10 cellular contexts compared by ENCODE assay signal in genomic region chr7:117230276-117231046, GRCh38.
DNase-seq lines count a peak whose midpoint lies in the region; ATAC-seq and TF ChIP-seq lines count a peak whose summit lies in the region.
"Had no signal": no experiment of that assay in that cellular context is flagged by ENCODE, and none has a peak within 500 bp of the region (broad histone marks: within the 10 kb centered on the region; RNA-seq: fewer than 3 reads in every experiment).

No MANE protein-coding gene starts in this region.

- no CpG with 5 or more reads among the region's 4 CpGs for WGBS in mesendoderm (ENCODE audit: extremely low coverage, insufficient coverage, low lambda C conversion rate)

- no peak overlapping the region for H3K4me2 ChIP-seq in mesendoderm (ENCODE audit: low read length)

- no peak overlapping the region for H4K8ac ChIP-seq in mesendoderm (ENCODE audit: low read depth, low read length)

- H3K4me3 ChIP-seq in fibroblast of mammary gland (ENCODE audit: control insufficient read depth, low read depth, low read length) (no peak overlapping the region), mesendoderm (ENCODE audit: low read length) (no peak overlapping the region)
- H3K4me3 ChIP-seq: transverse colon had no signal

- no peaks in the 10 kb centered on the region for H3K27me3 ChIP-seq in mesendoderm (ENCODE audit: insufficient read depth, low read length, poor library complexity)
- H3K27me3 ChIP-seq: transverse colon had no signal

- no peak overlapping the region for H3K4ac ChIP-seq in mesendoderm (ENCODE audit: low read depth, low read length)

- H4K5ac ChIP-seq in mesendoderm (ENCODE audit: low read length): no peak overlapping the region

- H3K9ac ChIP-seq in mesendoderm (ENCODE audit: low read length): no peak overlapping the region

- peaks cover 2% of the 10 kb centered on the region for H3K4me1 ChIP-seq in mesendoderm (ENCODE audit: control insufficient read depth, low read depth, low read length)
- H3K4me1 ChIP-seq: transverse colon had no signal

- H3K23ac ChIP-seq in mesendoderm (ENCODE audit: low read length): no peak overlapping the region

- H2BK120ac ChIP-seq in mesendoderm (ENCODE audit: low read depth, low read length): no peak overlapping the region

- no peaks in the 10 kb centered on the region for H3K79me2 ChIP-seq in mesendoderm (ENCODE audit: control insufficient read depth, insufficient read depth, low read length)

- POLR2A ChIA-PET in GM10248 (lab: Yijun Ruan, JAX): no interaction called here

- H3K27ac ChIP-seq in mesendoderm (ENCODE audit: low read depth, low read length): no peak overlapping the region
- H3K27ac ChIP-seq: transverse colon had no signal

- peak; percentile 68 for ATAC-seq in GM21576 (IDR thresholded peaks at IDR 0.05; ENCODE audit: unreplicated experiment)
- ATAC-seq in HG03439 (IDR thresholded peaks at IDR 0.05; ENCODE audit: unreplicated experiment): peak; percentile 63
- no peak for ATAC-seq in GM19467 (IDR thresholded peaks at IDR 0.05; ENCODE audit: unreplicated experiment)

- no peak overlapping the region for H3K18ac ChIP-seq in mesendoderm (ENCODE audit: low read length)

- no peak overlapping the region for H2BK5ac ChIP-seq in mesendoderm (ENCODE audit: low read length)

- TF ChIP-seq CTCF in GM10248 (IDR thresholded peaks at IDR 0.05; ENCODE audit: control extremely low read depth, extremely low read depth, low read depth, missing control alignments) (no peak), fibroblast of mammary gland (conservative IDR thresholded peaks at IDR 0.05; ENCODE audit: control insufficient read depth, insufficient read depth, low read depth, low read length) (no peak)

- no peaks in the 10 kb centered on the region for H3K36me3 ChIP-seq in mesendoderm (ENCODE audit: control insufficient read depth, insufficient read depth, low read length)
- H3K36me3 ChIP-seq: transverse colon had no signal

- peak; percentile 45 for DNase-seq in GM10248 (ENCODE audit: extremely low spot score)
- peak; percentile 52 for DNase-seq in fibroblast of mammary gland (ENCODE audit: low read depth)
- no peak for DNase-seq in mesendoderm
- DNase-seq in RPMI8226: no peak
- DNase-seq in dermis blood vessel endothelial cell: no peak
- DNase-seq: SHP77, transverse colon had no signal

- H2BK15ac ChIP-seq in mesendoderm (replicated peaks; ENCODE audit: low read depth): no peak overlapping the region

- CTCF ChIA-PET in GM10248 (lab: Yijun Ruan, JAX): interaction anchor here (1.2 to 2.6 kb wide), 5 partner anchors 9 to 18 kb away, joined by 3 to 7 read pairs (median 6); no protein-coding TSS in a partner anchor

- H3K56ac ChIP-seq in mesendoderm (ENCODE audit: low read length): no peak overlapping the region

- no peak overlapping the region for H2AK5ac ChIP-seq in mesendoderm (ENCODE audit: low read length)

- no peaks in the 10 kb centered on the region for H3K79me1 ChIP-seq in mesendoderm (ENCODE audit: low read length)

Comparison
In these comparisons a context has a peak if more than half of its experiments do, and no peak if none do; other contexts are left out.
1. DNase-seq: peak in GM10248 (single experiment) and fibroblast of mammary gland (single experiment); none in mesendoderm (single experiment), RPMI8226 (single experiment) and dermis blood vessel endothelial cell (single experiment).